Comparison of ENCODE assay signal across 13 cellular contexts in the genomic region with DNA sequence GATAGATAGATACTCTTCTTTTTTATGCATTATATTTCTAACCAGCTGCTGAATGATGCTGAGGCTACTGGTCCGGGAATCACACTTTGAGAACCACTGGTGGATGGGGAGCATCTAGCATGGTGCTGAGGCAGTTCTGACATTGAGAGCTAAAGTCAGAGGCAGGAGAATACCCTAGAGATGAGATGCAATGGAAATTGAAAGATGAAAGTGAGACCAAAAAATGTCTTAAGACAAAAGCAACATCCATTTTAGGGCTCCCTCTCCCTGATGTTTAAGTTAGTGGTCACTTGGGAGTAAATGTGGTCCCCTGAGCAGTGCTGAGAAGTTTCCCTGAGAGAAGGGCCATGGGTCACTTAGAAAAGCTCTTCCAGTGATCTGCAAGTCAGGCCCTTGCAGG. TPM values are rescaled to one million over a fixed set of nuclear protein-coding genes. Genes with fewer than 3 reads are reported as not detected.
"Had no signal": no experiment of that assay in that cellular context is flagged by ENCODE, and none has a peak within 500 bp of the region (broad histone marks: within the 10 kb centered on the region; RNA-seq: fewer than 3 reads in every experiment).

No MANE protein-coding gene starts in this region.

- H3K4me3 Mint-ChIP-seq: activated T-cell treated with anti-CD3 and anti-CD28 coated beads, Interleukin-2, amount 50 U/mL, for 4 hours; dendritic cell treated with granulocyte-macrophage colony-stimulating factor and Interleukin-4, amounts not matched to agents 40 ng/mL and 50 ng/mL, for 4 days had no signal

- H3K27me3 Mint-ChIP-seq: dendritic cell treated with granulocyte-macrophage colony-stimulating factor and Interleukin-4, amounts not matched to agents 40 ng/mL and 50 ng/mL, for 4 days had no signal

- H3K27ac Mint-ChIP-seq: activated naive CD4-positive, alpha-beta T cell treated with anti-CD3 and anti-CD28 coated beads, Interleukin-2, amount 50 U/mL, for 72 hours; dendritic cell treated with granulocyte-macrophage colony-stimulating factor and Interleukin-4, amounts not matched to agents 40 ng/mL and 50 ng/mL, for 4 days had no signal

- ATAC-seq: activated naive CD4-positive, alpha-beta T cell treated with anti-CD3 and anti-CD28 coated beads, Interleukin-2, amount 50 U/mL, for 72 hours; activated T-cell treated with anti-CD3 and anti-CD28 coated beads, Interleukin-2, amount 50 U/mL, for 4 hours; body of pancreas; left colon; upper lobe of right lung had no signal

- DNase-seq: activated CD4-positive, alpha-beta T cell treated with anti-CD3 and anti-CD28 coated beads for 1 hour; activated CD4-positive, alpha-beta T cell treated with anti-CD3 and anti-CD28 coated beads, Interleukin-2, amount 50 U/mL, for 48 hours; activated effector memory CD4-positive, alpha-beta T cell treated with anti-CD3 and anti-CD28 coated beads, Interleukin-2, amount 50 U/mL, for 16 hours; activated T-cell treated with anti-CD3 and anti-CD28 coated beads, Interleukin-2, amount 50 U/mL, for 4 hours; amniotic stem cell; body of pancreas; left colon; stimulated activated CD4-positive, alpha-beta T cell treated with anti-CD3 and anti-CD28 coated beads, Interleukin-2, amount 100 ng/mL, for 48 hours; stimulated activated naive CD4-positive, alpha-beta T cell treated with Interleukin-2 at 50 U/mL for 16 hours; upper lobe of right lung had no signal

- H3K9me3 Mint-ChIP-seq: activated naive CD4-positive, alpha-beta T cell treated with anti-CD3 and anti-CD28 coated beads, Interleukin-2, amount 50 U/mL, for 72 hours; activated T-cell treated with anti-CD3 and anti-CD28 coated beads, Interleukin-2, amount 50 U/mL, for 4 hours; dendritic cell treated with granulocyte-macrophage colony-stimulating factor and Interleukin-4, amounts not matched to agents 40 ng/mL and 50 ng/mL, for 4 days had no signal

RNA-seq across cellular contexts. Expression of a gene that starts 35.0 kb away (rescaled TPM):
- total RNA-seq: activated naive CD4-positive, alpha-beta T cell treated with anti-CD3 and anti-CD28 coated beads, Interleukin-2, amount 50 U/mL, for 72 hours; activated T-cell treated with anti-CD3 and anti-CD28 coated beads, Interleukin-2, amount 50 U/mL, for 4 hours; epithelial cell of proximal tubule had no signal
